ENCODE assay signal across 28 cellular contexts in the genomic region with DNA sequence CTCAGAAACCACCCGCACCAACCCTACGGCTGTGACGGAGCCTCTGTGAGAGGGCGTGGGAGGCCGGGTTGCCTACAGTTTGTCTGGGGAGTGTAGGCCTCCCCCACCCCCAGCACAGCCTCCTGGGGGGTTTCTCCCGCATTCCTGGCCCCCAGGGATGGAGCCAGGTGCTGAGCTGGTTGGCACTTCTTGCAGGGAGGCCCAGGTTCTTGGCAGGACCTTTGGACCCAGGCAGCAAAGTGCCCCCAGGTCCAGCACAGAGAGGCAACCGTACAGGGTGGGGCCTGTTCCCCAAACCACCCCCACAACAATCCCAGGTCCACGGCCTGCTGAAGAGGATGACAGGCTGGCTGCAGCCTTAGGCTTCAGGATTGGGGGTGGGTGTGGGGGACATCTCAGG.
"Had no signal": no experiment of that assay in that cellular context is flagged by ENCODE, and none has a peak within 500 bp of the region (broad histone marks: within the 10 kb centered on the region; RNA-seq: fewer than 3 reads in every experiment).

No MANE protein-coding gene starts in this region.

- H3K27me3 ChIP-seq: gastroesophageal sphincter, heart right ventricle, right atrium auricular region, testis, tibial artery had no signal

- DNase-seq: cerebellar nuclear complex; cortex of kidney; foreskin fibroblast; glutamatergic neuron; heart right ventricle; hippocampal formation; immature natural killer cell; islet precursor cell; kidney glomerular epithelial cell; left colon; left ventricle myocardium superior; mucosa of descending colon; naive B cell; stimulated activated CD4-positive, alpha-beta T cell treated with anti-CD3 and anti-CD28 coated beads, Interleukin-2, amount 100 ng/mL, for 24 hours; stimulated activated CD4-positive, alpha-beta T cell treated with anti-CD3 and anti-CD28 coated beads, Interleukin-4, amount 100 ng/mL, for 24 hours; stimulated activated naive CD8-positive, alpha-beta T cell treated with anti-CD3 and anti-CD28 coated beads, Interleukin-15, Interleukin-2, amounts not matched to agents 100 U/mL and 50 U/mL, for 24 hours; substantia nigra; testis; tibial artery had no signal

- H3K4me1 ChIP-seq: testis had no signal

- H3K4me3 ChIP-seq: gastroesophageal sphincter, heart right ventricle, lung, mucosa of descending colon, prostate gland, right atrium auricular region, testis, tibial artery had no signal

- ATAC-seq: esophagus mucosa; gastroesophageal sphincter; heart right ventricle; left ventricle myocardium superior; natural killer cell treated with Interleukin-12 subunit alpha and Interleukin-12 subunit beta and Interleukin-15 and Interleukin-18, amount 100 ng/mL, for 72 hours; sciatic nerve; stimulated activated memory B cell treated with anti-CD40 and anti-IgM and Interleukin-4, amounts not matched to agents 10 μg/mL and 1 μg/mL and 100 μg/mL, for 72 hours; stimulated activated naive CD8-positive, alpha-beta T cell treated with anti-CD3 and anti-CD28 coated beads, Interleukin-15, Interleukin-2, amounts not matched to agents 100 U/mL and 50 U/mL, for 24 hours had no signal

- H3K27ac ChIP-seq: epithelial cell of prostate, gastroesophageal sphincter, heart right ventricle, prostate gland, right atrium auricular region, testis, tibial artery had no signal

- H3K9me3 ChIP-seq: gastroesophageal sphincter, heart right ventricle, mucosa of descending colon, prostate gland, right atrium auricular region, testis, tibial artery had no signal

- H3K36me3 ChIP-seq: gastroesophageal sphincter, heart right ventricle, prostate gland, right atrium auricular region, tibial artery had no signal
